11 cellular contexts compared by ENCODE assay signal in the genomic region with DNA sequence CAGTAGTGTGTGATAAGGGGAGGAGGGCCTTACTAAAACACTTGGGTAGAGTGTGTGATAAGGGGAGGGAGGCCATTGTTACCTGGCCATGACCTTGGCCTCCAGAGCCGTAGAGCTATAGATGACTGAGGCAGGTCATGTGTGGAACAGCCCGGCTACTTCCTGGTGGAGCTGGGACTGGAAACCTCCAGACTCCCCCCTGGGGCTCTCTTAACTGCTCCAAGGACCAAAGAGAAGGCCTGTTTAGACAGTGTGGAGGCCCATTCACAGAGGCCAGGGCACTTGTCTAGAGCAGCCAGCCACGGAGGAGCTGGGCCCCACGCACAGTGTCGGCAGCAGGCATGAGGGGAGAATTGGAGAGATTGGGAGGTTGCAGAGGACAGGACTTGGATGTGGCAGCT. TPM values are rescaled to one million over a fixed set of nuclear protein-coding genes. Genes with fewer than 3 reads are reported as not detected.
A peak's percentile ranks its signal among the peaks of the same experiment; 100 is the strongest.
DNase-seq lines count a peak whose midpoint lies in the region; ATAC-seq and TF ChIP-seq lines count a peak whose summit lies in the region.
"Had no signal": no experiment of that assay in that cellular context is flagged by ENCODE, and none has a peak within 500 bp of the region (broad histone marks: within the 10 kb centered on the region; RNA-seq: fewer than 3 reads in every experiment).

No MANE protein-coding gene starts in this region.

- DNase-seq in GM13976 (ENCODE audit: low spot score) (peak; percentile 18), mucosa of descending colon (no peak), AG08395 (ENCODE audit: low spot score) (no peak), HAP-1 (ENCODE audit: low spot score in 2 of 2) (no peak)
- DNase-seq in activated CD8-positive, alpha-beta T cell treated with anti-CD3 and anti-CD28 coated beads, Interleukin-2, amount 10 ng/mL, durations not matched to agents 7 days and 5 days = no peak
- DNase-seq: NCI-H69; stimulated activated CD4-positive, alpha-beta T cell treated with anti-CD3 and anti-CD28 coated beads, Interleukin-1b, Interleukin-23, amount 100 ng/mL, for 48 hours; SW 1271 had no signal

- no peak for ATAC-seq in activated CD8-positive, alpha-beta T cell treated with anti-CD3 and anti-CD28 coated beads, Interleukin-2, amount 10 ng/mL, durations not matched to agents 7 days and 5 days
- no peak for ATAC-seq in stimulated activated memory B cell treated with anti-CD40 and anti-IgM and Interleukin-4, amounts not matched to agents 10 μg/mL and 1 μg/mL and 100 μg/mL, for 72 hours
- ATAC-seq in HG02610 (IDR thresholded peaks at IDR 0.05; ENCODE audit: unreplicated experiment) = no peak
- no peak for ATAC-seq in mucosa of descending colon

- H3K4me1 ChIP-seq in mucosa of descending colon (ENCODE audit: low read depth) (no peaks in the 10 kb centered on the region), HAP-1 (peaks cover 4% of the 10 kb centered on the region)

- H3K4me3 ChIP-seq in mucosa of descending colon = no peak overlapping the region
- no peak overlapping the region for H3K4me3 ChIP-seq in HAP-1

- H3K27ac ChIP-seq in layer of hippocampus (ENCODE audit: low read depth, low read length) = peak overlapping the region; percentile 99

- H3K27me3 ChIP-seq in layer of hippocampus (ENCODE audit: control insufficient read depth, insufficient read depth, low read length) = no peaks in the 10 kb centered on the region
- no peaks in the 10 kb centered on the region for H3K27me3 ChIP-seq in HAP-1 (ENCODE audit: low read depth)

- no peak overlapping the region for H3K4me3 Mint-ChIP-seq in activated CD8-positive, alpha-beta T cell treated with anti-CD3 and anti-CD28 coated beads, Interleukin-2, amount 10 ng/mL, durations not matched to agents 7 days and 5 days
- no peak overlapping the region for H3K4me3 Mint-ChIP-seq in stimulated activated memory B cell treated with anti-CD40 and anti-IgM and Interleukin-4, amounts not matched to agents 10 μg/mL and 1 μg/mL and 100 μg/mL, for 72 hours

- H3K9me3 Mint-ChIP-seq in activated CD8-positive, alpha-beta T cell treated with anti-CD3 and anti-CD28 coated beads, Interleukin-2, amount 10 ng/mL, durations not matched to agents 7 days and 5 days (ENCODE audit: insufficient read depth) = no peaks in the 10 kb centered on the region
- no peaks in the 10 kb centered on the region for H3K9me3 Mint-ChIP-seq in stimulated activated memory B cell treated with anti-CD40 and anti-IgM and Interleukin-4, amounts not matched to agents 10 μg/mL and 1 μg/mL and 100 μg/mL, for 72 hours

- no peaks in the 10 kb centered on the region for H3K9me3 ChIP-seq in mucosa of descending colon
- no peaks in the 10 kb centered on the region for H3K9me3 ChIP-seq in HAP-1

- CTCF ChIA-PET in activated CD8-positive, alpha-beta T cell treated with anti-CD3 and anti-CD28 coated beads, Interleukin-2, amount 10 ng/mL, durations not matched to agents 7 days and 5 days (lab: Charles Lee) = interaction anchor here (0.5 kb wide), 1 partner anchor 9 kb away, joined by 3 read pairs; no protein-coding TSS in a partner anchor

- H3K27me3 Mint-ChIP-seq in activated CD8-positive, alpha-beta T cell treated with anti-CD3 and anti-CD28 coated beads, Interleukin-2, amount 10 ng/mL, durations not matched to agents 7 days and 5 days (ENCODE audit: low read depth) = no peaks in the 10 kb centered on the region
- no peaks in the 10 kb centered on the region for H3K27me3 Mint-ChIP-seq in stimulated activated memory B cell treated with anti-CD40 and anti-IgM and Interleukin-4, amounts not matched to agents 10 μg/mL and 1 μg/mL and 100 μg/mL, for 72 hours

- in situ Hi-C loops in GM13976 (cut with MboI; ENCODE audit: low sequenced_read_pairs, unreplicated experiment) = no loop called here
- in situ Hi-C loops in HAP-1 (cut with MboI; ENCODE audit: low sequenced_read_pairs) = loop anchor here (25.0 kb wide), 2 partner anchors 594 to 1381 kb away; a partner anchor contains a TSS

- H3K36me3 ChIP-seq in mucosa of descending colon (ENCODE audit: low read depth) (no peaks in the 10 kb centered on the region), HAP-1 (replicated peaks) (peaks cover 38% of the 10 kb centered on the region)

- peak overlapping the region; percentile 62 for H3K27ac Mint-ChIP-seq in activated CD8-positive, alpha-beta T cell treated with anti-CD3 and anti-CD28 coated beads, Interleukin-2, amount 10 ng/mL, durations not matched to agents 7 days and 5 days
- peak overlapping the region; percentile 0 for H3K27ac Mint-ChIP-seq in stimulated activated memory B cell treated with anti-CD40 and anti-IgM and Interleukin-4, amounts not matched to agents 10 μg/mL and 1 μg/mL and 100 μg/mL, for 72 hours

- intact Hi-C loops in mucosa of descending colon (cut with DNase I, micrococcal nuclease) = no loop called here

- POLR2A ChIA-PET in activated CD8-positive, alpha-beta T cell treated with anti-CD3 and anti-CD28 coated beads, Interleukin-2, amount 10 ng/mL, durations not matched to agents 7 days and 5 days (lab: Charles Lee) = interaction anchor here (0.5 kb wide), 1 partner anchor 30 kb away, joined by 4 read pairs; no protein-coding TSS in a partner anchor

- peaks cover 32% of the 10 kb centered on the region for H3K36me3 Mint-ChIP-seq in activated CD8-positive, alpha-beta T cell treated with anti-CD3 and anti-CD28 coated beads, Interleukin-2, amount 10 ng/mL, durations not matched to agents 7 days and 5 days (ENCODE audit: low read depth)
- peaks cover 23% of the 10 kb centered on the region for H3K36me3 Mint-ChIP-seq in stimulated activated memory B cell treated with anti-CD40 and anti-IgM and Interleukin-4, amounts not matched to agents 10 μg/mL and 1 μg/mL and 100 μg/mL, for 72 hours

- peaks cover 38% of the 10 kb centered on the region for H3K4me1 Mint-ChIP-seq in activated CD8-positive, alpha-beta T cell treated with anti-CD3 and anti-CD28 coated beads, Interleukin-2, amount 10 ng/mL, durations not matched to agents 7 days and 5 days (ENCODE audit: low read depth)
- peaks cover 11% of the 10 kb centered on the region for H3K4me1 Mint-ChIP-seq in stimulated activated memory B cell treated with anti-CD40 and anti-IgM and Interleukin-4, amounts not matched to agents 10 μg/mL and 1 μg/mL and 100 μg/mL, for 72 hours

- TF ChIP-seq CTCF in GM13976 (IDR thresholded peaks at IDR 0.05; ENCODE audit: borderline replicate concordance, control extremely low read depth, extremely low read depth, insufficient read depth, missing control alignments) (no peak), mucosa of descending colon (IDR thresholded peaks at IDR 0.05) (no peak)

RNA-seq across cellular contexts. Expression of a gene that starts 12.5 kb away (rescaled TPM):
- total RNA-seq in activated CD8-positive, alpha-beta T cell treated with anti-CD3 and anti-CD28 coated beads, Interleukin-2, amount 10 ng/mL, durations not matched to agents 7 days and 5 days = 10 to 100 TPM; 21.3 to 24.5 TPM
- total RNA-seq in mucosa of descending colon = 100 to 1,000 TPM in 1 of 3 donors, 10 to 100 TPM in 2; 26.1 to 100 (median 28.6) TPM

RNA-seq across cellular contexts. Expression of a gene that starts 44.4 kb away (rescaled TPM):
- total RNA-seq in activated CD8-positive, alpha-beta T cell treated with anti-CD3 and anti-CD28 coated beads, Interleukin-2, amount 10 ng/mL, durations not matched to agents 7 days and 5 days = 100 to 1,000 TPM; 391 to 410 TPM
- 100 to 1,000 TPM; 365 to 477 (median 414) TPM for total RNA-seq in mucosa of descending colon

RNA-seq across cellular contexts. Expression of a gene that starts 49.4 kb away (rescaled TPM):
- 10 to 100 TPM; 28.6 to 29.9 TPM for total RNA-seq in activated CD8-positive, alpha-beta T cell treated with anti-CD3 and anti-CD28 coated beads, Interleukin-2, amount 10 ng/mL, durations not matched to agents 7 days and 5 days
- 10 to 100 TPM; 18.2 to 36.7 (median 28.1) TPM for total RNA-seq in mucosa of descending colon

RNA-seq across cellular contexts. Expression of a gene that starts 59.8 kb away (rescaled TPM):
- not detected for total RNA-seq in activated CD8-positive, alpha-beta T cell treated with anti-CD3 and anti-CD28 coated beads, Interleukin-2, amount 10 ng/mL, durations not matched to agents 7 days and 5 days
- not detected for total RNA-seq in mucosa of descending colon

RNA-seq across cellular contexts. Expression of a gene that starts 59.9 kb away (rescaled TPM):
- total RNA-seq in activated CD8-positive, alpha-beta T cell treated with anti-CD3 and anti-CD28 coated beads, Interleukin-2, amount 10 ng/mL, durations not matched to agents 7 days and 5 days = 10 to 100 TPM; 71.7 to 73.8 TPM
- 10 to 100 TPM; 54.4 to 69.3 (median 61.3) TPM for total RNA-seq in mucosa of descending colon
